22 cellular contexts compared by ENCODE assay signal in the genomic region with DNA sequence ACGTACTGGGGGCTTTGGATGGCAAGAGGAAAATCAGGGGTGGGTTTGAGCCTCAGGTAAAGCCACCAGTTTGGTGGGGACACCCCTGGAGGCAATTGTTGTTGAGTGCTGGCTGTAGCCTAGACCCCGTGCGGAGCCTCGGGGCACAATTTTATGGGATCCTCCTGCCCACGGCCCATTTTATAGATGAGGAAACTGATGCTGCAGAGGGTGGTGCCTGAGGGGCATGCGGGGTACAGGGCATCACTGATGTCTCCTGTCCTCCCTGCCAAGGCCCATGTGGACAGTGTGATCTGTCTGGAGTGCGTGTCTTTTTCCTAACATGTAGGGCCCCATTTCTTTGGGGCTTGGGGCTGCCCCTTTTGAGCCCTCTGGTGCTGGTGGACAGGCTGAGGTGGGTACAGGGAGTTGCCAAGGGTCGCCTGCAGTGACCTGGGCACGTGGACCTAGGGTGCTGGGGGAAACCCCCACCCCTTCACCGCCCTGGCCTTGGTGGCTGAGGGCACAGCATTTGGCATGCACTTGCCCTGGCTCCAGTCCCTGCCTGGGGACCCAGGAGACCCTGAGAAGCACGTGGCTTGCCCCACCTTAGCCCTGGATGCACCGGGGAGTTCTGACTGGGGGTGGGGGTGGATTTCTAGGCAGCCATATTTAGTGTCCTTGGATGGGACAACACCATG. TPM values are rescaled to one million over a fixed set of nuclear protein-coding genes. Genes with fewer than 3 reads are reported as not detected.
A peak's percentile ranks its signal among the peaks of the same experiment; 100 is the strongest.
DNase-seq lines count a peak whose midpoint lies in the region; ATAC-seq and TF ChIP-seq lines count a peak whose summit lies in the region.
"Had no signal": no experiment of that assay in that cellular context is flagged by ENCODE, and none has a peak within 500 bp of the region (broad histone marks: within the 10 kb centered on the region; RNA-seq: fewer than 3 reads in every experiment).

No MANE protein-coding gene starts in this region.

- H3K9me3 Mint-ChIP-seq in neural progenitor cell: no peaks in the 10 kb centered on the region
- H3K9me3 Mint-ChIP-seq in CD4-positive, alpha-beta memory T cell: no peaks in the 10 kb centered on the region

- H3K36me3 ChIP-seq in hepatocyte (replicated peaks; ENCODE audit: insufficient read depth, low read depth) (no peaks in the 10 kb centered on the region), neural progenitor cell (no peaks in the 10 kb centered on the region), vagina (no peaks in the 10 kb centered on the region)
- no peaks in the 10 kb centered on the region for H3K36me3 ChIP-seq in CD4-positive, alpha-beta memory T cell (ENCODE audit: insufficient read depth, low read length)
- H3K36me3 ChIP-seq in effector memory CD4-positive, alpha-beta T cell (ENCODE audit: control insufficient read depth, insufficient read depth, low read length): no peaks in the 10 kb centered on the region
- H3K36me3 ChIP-seq: thoracic aorta had no signal

- POLR2A ChIA-PET in CD4-positive, alpha-beta memory T cell (lab: Charles Lee; ENCODE audit: partially characterized antibody): no interaction called here

- peaks cover 7% of the 10 kb centered on the region for H3K27me3 Mint-ChIP-seq in neural progenitor cell (ENCODE audit: insufficient read depth, low read depth)
- no peaks in the 10 kb centered on the region for H3K27me3 Mint-ChIP-seq in CD4-positive, alpha-beta memory T cell
- H3K27me3 Mint-ChIP-seq: activated naive CD8-positive, alpha-beta T cell treated with anti-CD3 and anti-CD28 coated beads, Interleukin-2, amount 50 U/mL, for 24 hours; activated T-helper 17 cell treated with anti-CD3 and anti-CD28 coated beads, Interleukin-2, amount 50 U/mL, for 72 hours; B cell had no signal

- H3K4me1 ChIP-seq in hepatocyte (ENCODE audit: insufficient read depth): peaks cover 39% of the 10 kb centered on the region
- peaks cover 27% of the 10 kb centered on the region for H3K4me1 ChIP-seq in neural progenitor cell
- peaks cover 37% of the 10 kb centered on the region for H3K4me1 ChIP-seq in vagina
- no peaks in the 10 kb centered on the region for H3K4me1 ChIP-seq in CD4-positive, alpha-beta memory T cell (ENCODE audit: insufficient read depth, low read length)
- no peaks in the 10 kb centered on the region for H3K4me1 ChIP-seq in effector memory CD4-positive, alpha-beta T cell (ENCODE audit: control insufficient read depth, insufficient read depth, low read length, poor library complexity, severe bottlenecking)

- H3K27ac Mint-ChIP-seq in neural progenitor cell: peak overlapping the region; percentile 98
- no peak overlapping the region for H3K27ac Mint-ChIP-seq in CD4-positive, alpha-beta memory T cell
- H3K27ac Mint-ChIP-seq: activated naive CD8-positive, alpha-beta T cell treated with anti-CD3 and anti-CD28 coated beads, Interleukin-2, amount 50 U/mL, for 24 hours; activated T-helper 17 cell treated with anti-CD3 and anti-CD28 coated beads, Interleukin-2, amount 50 U/mL, for 72 hours; B cell had no signal

- no peak overlapping the region for H3K9ac ChIP-seq in neural progenitor cell
- H3K9ac ChIP-seq: KMS-11 had no signal

- H4K20me1 ChIP-seq in hepatocyte (ENCODE audit: insufficient read depth, poor library complexity, severe bottlenecking): no peaks in the 10 kb centered on the region
- H4K20me1 ChIP-seq in neural progenitor cell (ENCODE audit: low read depth): peaks cover 41% of the 10 kb centered on the region

- H2AFZ ChIP-seq in hepatocyte (no peak overlapping the region), neural progenitor cell (replicated peaks) (no peak overlapping the region)

- CTCF ChIA-PET in CD4-positive, alpha-beta memory T cell (lab: Charles Lee; ENCODE audit: partially characterized antibody): no interaction called here

- peaks cover 2% of the 10 kb centered on the region for H3K36me3 Mint-ChIP-seq in neural progenitor cell
- H3K36me3 Mint-ChIP-seq in CD4-positive, alpha-beta memory T cell: no peaks in the 10 kb centered on the region

- H3K27me3 ChIP-seq in hepatocyte (no peaks in the 10 kb centered on the region), neural progenitor cell (no peaks in the 10 kb centered on the region), vagina (no peaks in the 10 kb centered on the region)
- H3K27me3 ChIP-seq in CD4-positive, alpha-beta memory T cell (ENCODE audit: insufficient read depth, low read length): no peaks in the 10 kb centered on the region
- no peaks in the 10 kb centered on the region for H3K27me3 ChIP-seq in effector memory CD4-positive, alpha-beta T cell (replicated peaks; ENCODE audit: control insufficient read depth, insufficient read depth, low read length, poor library complexity, severe bottlenecking)

- intact Hi-C loops in vagina (cut with DNase I) (no loop called here), sciatic nerve (cut with DNase I) (no loop called here)
- intact Hi-C loops in CD4-positive, alpha-beta memory T cell (cut with micrococcal nuclease): no loop called here

- H3K9me2 ChIP-seq in hepatocyte (replicated peaks; ENCODE audit: insufficient read depth): no peaks in the 10 kb centered on the region

- H3K4me3 Mint-ChIP-seq in neural progenitor cell: peak overlapping the region; percentile 82
- H3K4me3 Mint-ChIP-seq in CD4-positive, alpha-beta memory T cell: no peak overlapping the region
- H3K4me3 Mint-ChIP-seq: activated naive CD8-positive, alpha-beta T cell treated with anti-CD3 and anti-CD28 coated beads, Interleukin-2, amount 50 U/mL, for 24 hours; activated T-helper 17 cell treated with anti-CD3 and anti-CD28 coated beads, Interleukin-2, amount 50 U/mL, for 72 hours; B cell had no signal

- H3K4me3 ChIP-seq in hepatocyte (no peak overlapping the region), neural progenitor cell (no peak overlapping the region), vagina (no peak overlapping the region)
- no peak overlapping the region for H3K4me3 ChIP-seq in CD4-positive, alpha-beta memory T cell (ENCODE audit: low read length in 2 of 2)
- no peak overlapping the region for H3K4me3 ChIP-seq in effector memory CD4-positive, alpha-beta T cell (ENCODE audit: insufficient read depth, low read depth, low read length, poor library complexity, severe bottlenecking)
- H3K4me3 ChIP-seq: GM12878, thoracic aorta had no signal

- H3K9me3 ChIP-seq in hepatocyte (ENCODE audit: low read depth) (no peaks in the 10 kb centered on the region), neural progenitor cell (ENCODE audit: low read depth) (no peaks in the 10 kb centered on the region), vagina (no peaks in the 10 kb centered on the region)
- no peaks in the 10 kb centered on the region for H3K9me3 ChIP-seq in CD4-positive, alpha-beta memory T cell (ENCODE audit: control insufficient read depth in 1 of 2, low read length in 2 of 2)
- H3K9me3 ChIP-seq in effector memory CD4-positive, alpha-beta T cell (ENCODE audit: control insufficient read depth, low read length): no peaks in the 10 kb centered on the region
- H3K9me3 ChIP-seq: thoracic aorta had no signal

- TF ChIP-seq CTCF in hepatocyte (IDR thresholded peaks at IDR 0.05; ENCODE audit: poor library complexity) (no peak), neural progenitor cell (IDR thresholded peaks at IDR 0.05) (no peak), vagina (IDR thresholded peaks at IDR 0.05) (no peak)

- H3F3A ChIP-seq in neural progenitor cell (ENCODE audit: low read depth): peaks cover 14% of the 10 kb centered on the region

- H3K27ac ChIP-seq in hepatocyte (no peak overlapping the region), neural progenitor cell (no peak overlapping the region), vagina (peak overlapping the region; percentile 59)
- no peak overlapping the region for H3K27ac ChIP-seq in CD4-positive, alpha-beta memory T cell (ENCODE audit: low read depth, low read length)
- no peak overlapping the region for H3K27ac ChIP-seq in effector memory CD4-positive, alpha-beta T cell (ENCODE audit: insufficient read depth, low read length, poor library complexity, severe bottlenecking)
- H3K27ac ChIP-seq: 22Rv1, KMS-11 had no signal

- 85% methylated on average over 12 of the region's 12 CpGs for WGBS in hepatocyte (ENCODE audit: low lambda C conversion rate, missing lambda C conversion rate)

- peak overlapping the region; percentile 24 for H3K4me2 ChIP-seq in hepatocyte
- H3K4me2 ChIP-seq in neural progenitor cell: peak overlapping the region; percentile 38
- H3K4me2 ChIP-seq: KMS-11 had no signal

- H3K79me2 ChIP-seq in hepatocyte (no peaks in the 10 kb centered on the region), neural progenitor cell (ENCODE audit: low read depth) (peaks cover 5% of the 10 kb centered on the region)

- no peak for ATAC-seq in sciatic nerve
- ATAC-seq: activated naive CD8-positive, alpha-beta T cell treated with anti-CD3 and anti-CD28 coated beads, Interleukin-2, amount 50 U/mL, for 24 hours; PC-3 had no signal

- DNase-seq in DMS 273 (lab: John Stamatoyannopoulos, UW; ENCODE audit: unreplicated experiment): peak; percentile 37
- DNase-seq in DMS 273 treated with DMSO at 0.1 percent for 48 hours (lab: John Stamatoyannopoulos, UW): no peak
- DNase-seq in hepatocyte (ENCODE audit: low spot score): no peak
- DNase-seq in neural progenitor cell (ENCODE audit: low spot score): no peak
- no peak for DNase-seq in vagina (ENCODE audit: extremely low spot score in 2 of 2)
- no peak for DNase-seq in CD4-positive, alpha-beta memory T cell
- no peak for DNase-seq in sciatic nerve (ENCODE audit: low spot score)
- DNase-seq in effector memory CD4-positive, alpha-beta T cell: no peak
- DNase-seq: activated CD4-positive, CD25-positive, alpha-beta regulatory T cell treated with anti-CD3 and anti-CD28 coated beads, Interleukin-2, amount 50 U/mL, for 72 hours; activated naive CD8-positive, alpha-beta T cell treated with anti-CD3 and anti-CD28 coated beads, Interleukin-2, amount 50 U/mL, for 24 hours; Calu3; effector CD8-positive, alpha-beta T cell; GDM1; PC-3; stimulated activated CD4-positive, alpha-beta T cell treated with anti-CD3 and anti-CD28 coated beads, Interleukin-12 subunit alpha, Interleukin-12 subunit beta, amount 100 ng/mL, for 4 hours had no signal

- TF ChIP-seq POLR2A in vagina (IDR thresholded peaks at IDR 0.05): no peak

- peaks cover 80% of the 10 kb centered on the region for H3K4me1 Mint-ChIP-seq in neural progenitor cell
- peaks cover 0 to 5% (median 4%) of the 10 kb centered on the region in 4 donors for H3K4me1 Mint-ChIP-seq in CD4-positive, alpha-beta memory T cell
- H3K4me1 Mint-ChIP-seq: B cell had no signal

RNA-seq across cellular contexts. Expression of gene WNK2, which starts 22.1 kb away (rescaled TPM):
- total RNA-seq in hepatocyte: 6.2 and 8.9 TPM in 2 replicates
- polyA plus RNA-seq in hepatocyte: 13.5 and 19.9 TPM in 2 replicates
- 6.2 and 16.7 TPM in 2 replicates for total RNA-seq in neural progenitor cell (ENCODE audit: low replicate concordance)
- 24.8 TPM for total RNA-seq in vagina
- under 1 TPM in 1 of 2 experiments, not detected in 1; 0.26 TPM for total RNA-seq in CD4-positive, alpha-beta memory T cell
- not detected for polyA plus RNA-seq in CD4-positive, alpha-beta memory T cell
- total RNA-seq in sciatic nerve: 6.6 TPM
- total RNA-seq: B cell, fibroblast of lung had no signal
- polyA plus RNA-seq: fibroblast of lung, GM12878 had no signal
